In genomic region chr22:24578355-24579241, GRCh38 we compare ENCODE assay signal across 1 cellular context.
TF ChIP-seq lines count a peak whose summit lies in the region.

No MANE protein-coding gene starts in this region.

TF ChIP-seq in GM23338, 12 proteins besides CTCF, POLR2A, EP300 and RAD21:
- TF ChIP-seq ZNF462 (CRISPR knock-in tag; IDR thresholded peaks at IDR 0.05) (no peak), POLR2AphosphoS5 (IDR thresholded peaks at IDR 0.05; ENCODE audit: low read depth) (no peak), STAT1 (IDR thresholded peaks at IDR 0.05; ENCODE audit: unreplicated experiment) (no peak), JUNB (IDR thresholded peaks at IDR 0.05; ENCODE audit: unreplicated experiment) (no peak), ETS1 (IDR thresholded peaks at IDR 0.05) (no peak), REST (IDR thresholded peaks at IDR 0.05; ENCODE audit: unreplicated experiment) (no peak), EZH2phosphoT487 (IDR thresholded peaks at IDR 0.05; ENCODE audit: unreplicated experiment) (no peak), ZNF114 (CRISPR knock-in tag; IDR thresholded peaks at IDR 0.05) (no peak), EZH2 (IDR thresholded peaks at IDR 0.05; ENCODE audit: low read depth, unreplicated experiment) (no peak), CREB1 (CRISPR knock-in tag; IDR thresholded peaks at IDR 0.05; ENCODE audit: low read depth) (no peak), ZNF331 (CRISPR knock-in tag; IDR thresholded peaks at IDR 0.05; ENCODE audit: low read depth) (no peak), NANOG (IDR thresholded peaks at IDR 0.05; ENCODE audit: borderline replicate concordance) (no peak)
